In the genomic region with DNA sequence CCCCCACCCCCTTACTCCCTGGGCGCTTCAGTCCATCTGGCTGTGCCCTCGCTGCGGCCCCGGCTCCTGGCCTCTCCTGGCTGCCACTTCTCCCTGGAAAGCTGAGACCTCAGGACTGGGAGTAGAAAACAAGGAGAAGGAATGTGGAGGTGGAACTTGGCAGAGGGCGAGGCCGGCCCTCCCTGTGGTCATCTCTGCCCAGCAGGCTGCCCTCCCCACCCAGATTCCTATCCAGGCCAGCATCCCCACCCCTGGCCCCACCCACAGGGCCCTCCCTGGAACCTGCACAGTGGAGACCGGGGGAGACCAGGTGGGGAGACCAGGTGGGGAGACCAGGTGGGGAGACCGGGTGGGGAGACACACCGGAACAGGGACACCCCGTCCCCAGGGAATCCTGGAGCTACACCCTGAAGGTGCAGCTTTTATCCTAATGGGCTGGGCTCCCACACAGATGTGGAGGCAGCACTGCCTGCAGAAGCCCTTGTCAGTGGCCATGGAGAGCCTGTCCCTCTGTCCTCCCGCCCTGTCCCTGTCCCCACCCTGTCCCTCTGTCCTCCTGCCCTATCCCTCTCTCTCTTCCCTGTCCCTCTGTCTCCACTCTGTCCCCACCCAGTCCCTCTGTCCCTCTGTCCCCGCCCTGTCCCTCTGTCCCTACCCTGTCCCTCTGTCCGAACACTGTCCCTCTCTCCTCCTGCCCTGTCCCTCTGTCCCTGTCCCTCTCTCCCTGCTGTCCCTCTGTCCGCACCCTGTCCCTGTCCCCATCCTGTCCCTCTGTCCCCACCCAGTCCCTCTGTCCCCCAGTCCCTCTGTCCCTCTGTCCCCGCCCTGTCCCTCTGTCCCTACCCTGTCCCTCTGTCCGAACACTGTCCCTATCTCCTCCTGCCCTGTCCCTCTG, we compare ENCODE assay signal across 25 cellular contexts.
DNase-seq lines count a peak whose midpoint lies in the region; ATAC-seq and TF ChIP-seq lines count a peak whose summit lies in the region.
"Had no signal": no experiment of that assay in that cellular context is flagged by ENCODE, and none has a peak within 500 bp of the region (broad histone marks: within the 10 kb centered on the region; RNA-seq: fewer than 3 reads in every experiment).

No MANE protein-coding gene starts in this region.

- H3K79me2 ChIP-seq in SK-N-SH (ENCODE audit: insufficient read depth): no peaks in the 10 kb centered on the region
- H3K79me2 ChIP-seq in GM23338 (replicated peaks; ENCODE audit: insufficient read depth): no peaks in the 10 kb centered on the region

- H3K9me3 ChIP-seq in SK-N-SH: no peaks in the 10 kb centered on the region
- H3K9me3 ChIP-seq in spleen: no peaks in the 10 kb centered on the region
- H3K9me3 ChIP-seq: prostate gland, transverse colon had no signal

- POLR2A ChIA-PET in SK-N-SH (lab: Yijun Ruan, JAX): no interaction called here

- H3K36me3 Mint-ChIP-seq in GM23338 (ENCODE audit: low read depth): peaks cover 5% of the 10 kb centered on the region; the same call in 2 of the 3 replicates
- H3K36me3 Mint-ChIP-seq: stimulated activated naive B cell treated with anti-CD40 and anti-IgM and Interleukin-4, amounts not matched to agents 10 μg/mL and 1 μg/mL and 100 μg/mL, for 72 hours had no signal

- no peak for TF ChIP-seq POLR2A in spleen (IDR thresholded peaks at IDR 0.05)

- no peaks in the 10 kb centered on the region for H3F3A ChIP-seq in SK-N-SH (replicated peaks; ENCODE audit: insufficient read depth)
- no peaks in the 10 kb centered on the region; the same call in 1 of the 2 replicates for H3F3A ChIP-seq in GM23338 (replicated peaks; ENCODE audit: low read depth)

- H2AFZ ChIP-seq in SK-N-SH (ENCODE audit: low read depth) (no peak overlapping the region), GM23338 (no peak overlapping the region)

- H3K9me3 Mint-ChIP-seq in GM23338: no peaks in the 10 kb centered on the region; the same call in 2 of the 3 replicates
- H3K9me3 Mint-ChIP-seq: stimulated activated naive B cell treated with anti-CD40 and anti-IgM and Interleukin-4, amounts not matched to agents 10 μg/mL and 1 μg/mL and 100 μg/mL, for 72 hours had no signal

- H3K27me3 Mint-ChIP-seq in GM23338 (ENCODE audit: insufficient read depth, low read depth, poor library complexity): peaks cover 8% of the 10 kb centered on the region

- no peak overlapping the region for H3K4me3 Mint-ChIP-seq in GM23338
- H3K4me3 Mint-ChIP-seq: nephron progenitor cell; stimulated activated naive B cell treated with anti-CD40 and anti-IgM and Interleukin-4, amounts not matched to agents 10 μg/mL and 1 μg/mL and 100 μg/mL, for 72 hours had no signal

- WGBS in SK-N-SH (ENCODE audit: low lambda C conversion rate): 80% methylated on average over 16 of the region's 16 CpGs
- WGBS in spleen, 5 donors: 77 to 88% (median 83%) methylated on average over 12 to 16 of the region's 16 CpGs

- no peaks in the 10 kb centered on the region for H3K27me3 ChIP-seq in SK-N-SH (ENCODE audit: insufficient read depth)
- H3K27me3 ChIP-seq in foreskin keratinocyte: peaks cover 16% of the 10 kb centered on the region
- peaks cover 0 to 54% (median 9%) of the 10 kb centered on the region in 7 donors for H3K27me3 ChIP-seq in spleen (replicated peaks in 1 of 7)
- no peaks in the 10 kb centered on the region for H3K27me3 ChIP-seq in GM23338 (ENCODE audit: insufficient read depth)
- H3K27me3 ChIP-seq: transverse colon had no signal

- DNase-seq in SK-N-SH (no peak), NCI-H226 (peak; percentile 77), foreskin keratinocyte (no peak), spleen (peak; percentile 59), GM23338 (ENCODE audit: low spot score) (no peak)
- DNase-seq in activated CD4-positive, alpha-beta T cell treated with anti-CD3 and anti-CD28 coated beads, Interleukin-2, amount 50 U/mL, for 48 hours: no peak
- DNase-seq in activated CD4-positive, alpha-beta T cell treated with anti-CD3 and anti-CD28 coated beads, Interleukin-2, amount 50 U/mL, for 4 hours: no peak
- DNase-seq: activated CD4-positive, alpha-beta T cell treated with anti-CD3 and anti-CD28 coated beads for 4 hours; activated CD8-positive, alpha-beta memory T cell treated with anti-CD3 and anti-CD28 coated beads, Interleukin-2, amount 50 U/mL, for 48 hours; activated naive CD4-positive, alpha-beta T cell treated with Interleukin-2 at 50 U/mL for 16 hours; C1 segment of cervical spinal cord; DMS53; foreskin fibroblast; NCI-H1048; NCI-H2081 treated with DMSO at 0.1 percent for 48 hours; NCI-H524 treated with DMSO at 0.1 percent for 48 hours; nephron progenitor cell; stimulated activated CD4-positive, alpha-beta T cell treated with anti-CD3 and anti-CD28 coated beads, Interleukin-12 subunit alpha, Interleukin-12 subunit beta, amount 100 ng/mL, for 4 hours; stimulated activated naive B cell treated with anti-CD40 and anti-IgM and Interleukin-4, amounts not matched to agents 10 μg/mL and 1 μg/mL and 100 μg/mL, for 72 hours; transverse colon had no signal

- TF ChIP-seq RAD21 in SK-N-SH (IDR thresholded peaks at IDR 0.05; ENCODE audit: low read length): no peak

- H3K27ac ChIP-seq in SK-N-SH (ENCODE audit: low read depth in 2 of 2, low read length in 1 of 2) (no peak overlapping the region), foreskin keratinocyte (no peak overlapping the region), spleen (no peak overlapping the region), GM23338 (ENCODE audit: low read depth) (no peak overlapping the region)
- H3K27ac ChIP-seq: 22Rv1, prostate gland, SK-N-MC, transverse colon had no signal

- no peak for TF ChIP-seq CTCF in SK-N-SH (IDR thresholded peaks at IDR 0.05)
- TF ChIP-seq CTCF in foreskin keratinocyte (conservative IDR thresholded peaks at IDR 0.05): no peak
- TF ChIP-seq CTCF in spleen (IDR thresholded peaks at IDR 0.05 in 8 of 11, conservative IDR thresholded peaks at IDR 0.05 in 3 of 11): no peak
- no peak for TF ChIP-seq CTCF in GM23338 (conservative IDR thresholded peaks at IDR 0.05; ENCODE audit: low read depth in 2 of 2)

- H3K36me3 ChIP-seq in SK-N-SH (replicated peaks in 1 of 2; ENCODE audit: control insufficient read depth in 1 of 2, insufficient read depth in 2 of 2, low read length in 1 of 2) (no peaks in the 10 kb centered on the region), spleen (no peaks in the 10 kb centered on the region), GM23338 (ENCODE audit: insufficient read depth) (no peaks in the 10 kb centered on the region)
- H3K36me3 ChIP-seq: prostate gland, transverse colon had no signal

- intact Hi-C loops in spleen (cut with DNase I; ENCODE audit: low total_unique reads): no loop called here

- no peak overlapping the region for H3K4me2 ChIP-seq in SK-N-SH
- H3K4me2 ChIP-seq in GM23338: no peak overlapping the region

- TF ChIP-seq EP300 in SK-N-SH (IDR thresholded peaks at IDR 0.05; ENCODE audit: borderline replicate concordance in 1 of 2, low read depth in 1 of 2, low read length in 1 of 2): no peak

- CTCF ChIA-PET in SK-N-SH (lab: Yijun Ruan, JAX): interaction anchor here (1.0 to 8.1 kb wide), 6 partner anchors 29 to 182 kb away, joined by 3 to 122 read pairs (median 8); no protein-coding TSS in a partner anchor

- H3K4me3 ChIP-seq in SK-N-SH (ENCODE audit: low read depth in 2 of 2, low read length in 1 of 2) (no peak overlapping the region), spleen (no peak overlapping the region), GM23338 (no peak overlapping the region)
- H3K4me3 ChIP-seq: lung, prostate gland, SK-N-MC, transverse colon had no signal

- no peak overlapping the region for H3K27ac Mint-ChIP-seq in GM23338
- H3K27ac Mint-ChIP-seq: nephron progenitor cell; stimulated activated naive B cell treated with anti-CD40 and anti-IgM and Interleukin-4, amounts not matched to agents 10 μg/mL and 1 μg/mL and 100 μg/mL, for 72 hours had no signal

- peak; percentile 9; the same call in 2 of the 3 replicates for ATAC-seq in SK-N-SH treated with all-trans-retinoic acid at 6 μM for 48 hours
- ATAC-seq in foreskin keratinocyte: peak; percentile 3
- no peak for ATAC-seq in GM23338
- ATAC-seq: stimulated activated naive B cell treated with anti-CD40 and anti-IgM and Interleukin-4, amounts not matched to agents 10 μg/mL and 1 μg/mL and 100 μg/mL, for 72 hours had no signal

- no peak overlapping the region for H3K9ac ChIP-seq in SK-N-SH

- no peaks in the 10 kb centered on the region for H3K9me2 ChIP-seq in SK-N-SH
- H3K9me2 ChIP-seq in GM23338 (ENCODE audit: insufficient read depth): no peaks in the 10 kb centered on the region

- peaks cover 25% of the 10 kb centered on the region for H3K4me1 Mint-ChIP-seq in GM23338

- H3K4me1 ChIP-seq in SK-N-SH (ENCODE audit: control insufficient read depth in 1 of 2, insufficient read depth in 2 of 2, low read depth in 1 of 2, low read length in 1 of 2) (peaks cover 0 to 19% of the 10 kb centered on the region in 2 experiments; a peak in 1 of 4 replicates), foreskin keratinocyte (no peaks in the 10 kb centered on the region), spleen (peaks cover 0 to 18% (median 7%) of the 10 kb centered on the region in 6 donors), GM23338 (ENCODE audit: insufficient read depth) (0 out of 2 replicates have a peak, but pooled peaks cover 10% of the 10 kb centered on the region)

- H4K20me1 ChIP-seq in SK-N-SH (ENCODE audit: insufficient read depth): no peaks in the 10 kb centered on the region
- no peaks in the 10 kb centered on the region for H4K20me1 ChIP-seq in GM23338 (replicated peaks; ENCODE audit: insufficient read depth)

TF ChIP-seq in SK-N-SH treated with all-trans-retinoic acid at 6 μM for 48 hours, 23 proteins besides CTCF, POLR2A, EP300 and RAD21 (continues in another document):
- no peak for TF ChIP-seq TCF4 (CRISPR knock-in tag; IDR thresholded peaks at IDR 0.05; ENCODE audit: borderline replicate concordance)

TF ChIP-seq in SK-N-SH, 30 proteins besides CTCF, POLR2A, EP300 and RAD21 (continues in another document):
- no peak for TF ChIP-seq PBX3 (IDR thresholded peaks at IDR 0.05)

TF ChIP-seq in GM23338, 12 proteins besides CTCF, POLR2A, EP300 and RAD21:
- TF ChIP-seq EZH2 (IDR thresholded peaks at IDR 0.05; ENCODE audit: low read depth, unreplicated experiment): no peak
- TF ChIP-seq CREB1 (CRISPR knock-in tag; IDR thresholded peaks at IDR 0.05; ENCODE audit: low read depth): no peak
- no peak for TF ChIP-seq ETS1 (IDR thresholded peaks at IDR 0.05)
- no peak for TF ChIP-seq EZH2phosphoT487 (IDR thresholded peaks at IDR 0.05; ENCODE audit: unreplicated experiment)

Comparison
In these comparisons a context has a peak if more than half of its experiments do, and no peak if none do; other contexts are left out.
1. DNase-seq: peak in NCI-H226 (single experiment) and spleen (single experiment); none in SK-N-SH (single experiment), foreskin keratinocyte (0 of 2), GM23338 (single experiment), activated CD4-positive, alpha-beta T cell treated with anti-CD3 and anti-CD28 coated beads, Interleukin-2, amount 50 U/mL, for 48 hours (0 of 2) and activated CD4-positive, alpha-beta T cell treated with anti-CD3 and anti-CD28 coated beads, Interleukin-2, amount 50 U/mL, for 4 hours (0 of 2).